In the genomic region with DNA sequence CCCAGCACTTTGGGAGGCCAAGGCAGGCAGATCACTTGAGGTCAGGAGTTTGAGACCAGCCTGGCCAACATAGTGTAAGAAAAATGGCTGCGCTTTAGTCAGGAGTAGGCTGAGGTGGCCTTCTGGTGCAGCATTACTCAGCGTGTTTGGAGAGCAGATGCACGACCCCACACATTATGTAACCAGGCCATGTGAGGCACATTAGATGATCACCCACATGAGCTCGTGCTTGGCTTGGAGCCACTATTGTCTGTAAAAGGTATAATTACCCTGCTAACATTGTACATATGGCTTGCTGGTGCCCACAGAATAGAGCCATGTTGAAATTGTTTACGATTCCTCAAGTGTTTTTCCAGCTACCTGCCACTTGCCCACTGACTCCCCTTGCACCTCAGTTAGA, we compare ENCODE assay signal across 22 cellular contexts. TPM values are rescaled to one million over a fixed set of nuclear protein-coding genes. Genes with fewer than 3 reads are reported as not detected.
DNase-seq lines count a peak whose midpoint lies in the region; ATAC-seq and TF ChIP-seq lines count a peak whose summit lies in the region.
"Had no signal": no experiment of that assay in that cellular context is flagged by ENCODE, and none has a peak within 500 bp of the region (broad histone marks: within the 10 kb centered on the region; RNA-seq: fewer than 3 reads in every experiment).

No MANE protein-coding gene starts in this region.

- no peaks in the 10 kb centered on the region for H3K9me2 ChIP-seq in SK-N-SH

- no peaks in the 10 kb centered on the region for H3K9me3 ChIP-seq in SK-N-SH
- H3K9me3 ChIP-seq: breast epithelium had no signal

- TF ChIP-seq RAD21 in SK-N-SH (IDR thresholded peaks at IDR 0.05; ENCODE audit: low read length): no peak

- CTCF ChIA-PET in SK-N-SH (lab: Yijun Ruan, JAX): interaction anchor here (1.0 to 2.0 kb wide), 2 partner anchors 12 to 18 kb away, joined by 3 to 8 read pairs; no protein-coding TSS in a partner anchor

- H3K4me3 ChIP-seq in SK-N-SH (ENCODE audit: low read depth in 2 of 2, low read length in 1 of 2): no peak overlapping the region
- H3K4me3 ChIP-seq: breast epithelium had no signal

- DNase-seq in NCI-H2081 (lab: John Stamatoyannopoulos, UW) (peak; percentile 14 to 58), NCI-H2081 treated with DMSO at 0.1 percent for 48 hours (lab: John Stamatoyannopoulos, UW) (no peak), NCI-H1694 (lab: John Stamatoyannopoulos, UW) (peak; percentile 67), SK-N-SH (no peak), renal cortical epithelial cell (ENCODE audit: low read depth) (peak; percentile 43), MV-4-11 (lab: John Stamatoyannopoulos, UW) (no peak), DMS79 (lab: John Stamatoyannopoulos, UW) (no peak)
- DNase-seq: activated B cell treated with CpG ODN at 0.5 μM for 24 hours; activated CD8-positive, alpha-beta memory T cell treated with anti-CD3 and anti-CD28 coated beads for 24 hours; GOT3; KBM-7; NCI-H187 treated with DMSO at 0.1 percent for 48 hours; occipital lobe; stimulated activated CD4-positive, alpha-beta T cell treated with anti-CD3 and anti-CD28 coated beads, Interleukin-2, amount 100 ng/mL, for 24 hours; T-helper 17 cell had no signal

- no peak for TF ChIP-seq CTCF in SK-N-SH (IDR thresholded peaks at IDR 0.05)

- POLR2A ChIA-PET in SK-N-SH (lab: Yijun Ruan, JAX): no interaction called here

- H3K4me2 ChIP-seq in SK-N-SH: no peak overlapping the region

- no peak for ATAC-seq in GM21515 (IDR thresholded peaks at IDR 0.05; ENCODE audit: unreplicated experiment)
- ATAC-seq: Right ventricle myocardium inferior, T-helper 17 cell had no signal

- H4K20me1 ChIP-seq in SK-N-SH (ENCODE audit: insufficient read depth): peaks cover 9% of the 10 kb centered on the region; the same call in 1 of the 2 replicates

- H3K27me3 ChIP-seq in SK-N-SH (ENCODE audit: insufficient read depth): no peaks in the 10 kb centered on the region; the same call in 1 of the 2 replicates
- H3K27me3 ChIP-seq: breast epithelium had no signal

- H3K9ac ChIP-seq in SK-N-SH: no peak overlapping the region

- peaks cover 0 to 34% of the 10 kb centered on the region in 2 experiments for H3K4me1 ChIP-seq in SK-N-SH (ENCODE audit: control insufficient read depth in 1 of 2, insufficient read depth in 2 of 2, low read depth in 1 of 2, low read length in 1 of 2)

- H3K27ac ChIP-seq in SK-N-SH (ENCODE audit: low read depth in 2 of 2, low read length in 1 of 2): no peak overlapping the region
- H3K27ac ChIP-seq: breast epithelium, HL-60 had no signal

- H3K79me2 ChIP-seq in SK-N-SH (ENCODE audit: insufficient read depth): no peaks in the 10 kb centered on the region

- no peak for TF ChIP-seq EP300 in SK-N-SH (IDR thresholded peaks at IDR 0.05; ENCODE audit: borderline replicate concordance in 1 of 2, low read depth in 1 of 2, low read length in 1 of 2)

- 70% methylated on average over 5 of the region's 5 CpGs for WGBS in SK-N-SH (ENCODE audit: low lambda C conversion rate)

- H3F3A ChIP-seq in SK-N-SH (replicated peaks; ENCODE audit: insufficient read depth): peaks cover 21% of the 10 kb centered on the region

- no peaks in the 10 kb centered on the region for H3K36me3 ChIP-seq in SK-N-SH (replicated peaks in 1 of 2; ENCODE audit: control insufficient read depth in 1 of 2, insufficient read depth in 2 of 2, low read length in 1 of 2)
- H3K36me3 ChIP-seq: breast epithelium had no signal

- H2AFZ ChIP-seq in SK-N-SH (ENCODE audit: low read depth): no peak overlapping the region

TF ChIP-seq in SK-N-SH, 30 proteins besides CTCF, POLR2A, EP300 and RAD21:
- TF ChIP-seq, protein P1, sequence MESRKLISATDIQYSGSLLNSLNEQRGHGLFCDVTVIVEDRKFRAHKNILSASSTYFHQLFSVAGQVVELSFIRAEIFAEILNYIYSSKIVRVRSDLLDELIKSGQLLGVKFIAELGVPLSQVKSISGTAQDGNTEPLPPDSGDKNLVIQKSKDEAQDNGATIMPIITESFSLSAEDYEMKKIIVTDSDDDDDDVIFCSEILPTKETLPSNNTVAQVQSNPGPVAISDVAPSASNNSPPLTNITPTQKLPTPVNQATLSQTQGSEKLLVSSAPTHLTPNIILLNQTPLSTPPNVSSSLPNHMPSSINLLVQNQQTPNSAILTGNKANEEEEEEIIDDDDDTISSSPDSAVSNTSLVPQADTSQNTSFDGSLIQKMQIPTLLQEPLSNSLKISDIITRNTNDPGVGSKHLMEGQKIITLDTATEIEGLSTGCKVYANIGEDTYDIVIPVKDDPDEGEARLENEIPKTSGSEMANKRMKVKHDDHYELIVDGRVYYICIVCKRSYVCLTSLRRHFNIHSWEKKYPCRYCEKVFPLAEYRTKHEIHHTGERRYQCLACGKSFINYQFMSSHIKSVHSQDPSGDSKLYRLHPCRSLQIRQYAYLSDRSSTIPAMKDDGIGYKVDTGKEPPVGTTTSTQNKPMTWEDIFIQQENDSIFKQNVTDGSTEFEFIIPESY (IDR thresholded peaks at IDR 0.05; ENCODE audit: borderline replicate concordance, low read depth): no peak
- TF ChIP-seq FOXJ3 (CRISPR knock-in tag; IDR thresholded peaks at IDR 0.05) (no peak), GABPA (IDR thresholded peaks at IDR 0.05; ENCODE audit: low read depth) (no peak), TCF12 (IDR thresholded peaks at IDR 0.05) (peak; percentile 18; the same call in 1 of the 2 replicates), GATA2 (CRISPR knock-in tag; IDR thresholded peaks at IDR 0.05) (no peak), NFIC (IDR thresholded peaks at IDR 0.05; ENCODE audit: borderline replicate concordance) (peak; percentile 16; the same call in 1 of the 2 replicates)

RNA-seq across cellular contexts. Expression of a gene that starts 24.0 kb away (rescaled TPM):
- 0.02 and 0.03 TPM in 2 replicates for polyA plus RNA-seq in SK-N-SH (2012; rRNA removed)
- polyA plus RNA-seq in SK-N-SH (2012; cell fraction: cytosol; rRNA removed): 0.01 TPM in 2 replicates
- polyA plus RNA-seq in SK-N-SH (2012; cell fraction: nucleus; rRNA removed): 0.01 TPM in 1 of 2 replicates, not detected in the other
- 4.6 and 255 TPM in 2 replicates for total RNA-seq in renal cortical epithelial cell
- total RNA-seq: activated B cell treated with CpG ODN at 0.5 μM for 24 hours, glomerular endothelial cell, liver, Right ventricle myocardium inferior, T-helper 17 cell had no signal
- polyA plus RNA-seq: AG04450 had no signal

Comparison
In these comparisons a context has a peak if more than half of its experiments do, and no peak if none do; other contexts are left out.
1. DNase-seq: peak in NCI-H2081 (2 of 2), NCI-H1694 (single experiment) and renal cortical epithelial cell (single experiment); none in NCI-H2081 treated with DMSO at 0.1 percent for 48 hours (single experiment), SK-N-SH (single experiment), MV-4-11 (single experiment) and DMS79 (single experiment).